ENCODE assay signal across 12 cellular contexts in the genomic region with DNA sequence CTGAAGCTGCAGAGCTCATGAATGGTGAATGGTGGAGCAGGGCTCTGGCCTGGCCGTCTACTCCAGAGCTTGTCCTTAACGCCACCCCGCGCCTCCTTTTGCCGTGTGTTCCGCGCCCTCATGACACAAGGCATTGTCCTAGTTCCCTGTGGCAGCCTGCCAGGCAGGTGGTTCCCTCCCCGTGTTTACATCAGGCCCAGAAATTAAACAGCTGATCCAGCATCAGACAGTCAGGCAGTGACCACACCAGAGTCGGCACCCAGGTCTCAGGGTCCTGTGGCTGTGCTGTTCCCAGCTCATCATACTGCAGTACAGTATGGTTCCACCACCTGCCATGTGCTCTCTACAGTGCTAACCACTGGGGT.
DNase-seq lines count a peak whose midpoint lies in the region; ATAC-seq lines count a peak whose summit lies in the region.
"Had no signal": no experiment of that assay in that cellular context is flagged by ENCODE, and none has a peak within 500 bp of the region (broad histone marks: within the 10 kb centered on the region; RNA-seq: fewer than 3 reads in every experiment).

No MANE protein-coding gene starts in this region.

- H3K4me3 Mint-ChIP-seq in natural killer cell treated with Interleukin-12 subunit alpha and Interleukin-12 subunit beta and Interleukin-15 and Interleukin-18, amount 100 ng/mL, for 72 hours: peak overlapping the region; percentile 88

- H3K9me3 Mint-ChIP-seq in natural killer cell treated with Interleukin-12 subunit alpha and Interleukin-12 subunit beta and Interleukin-15 and Interleukin-18, amount 100 ng/mL, for 72 hours: no peaks in the 10 kb centered on the region

- H3K4me1 Mint-ChIP-seq in natural killer cell treated with Interleukin-12 subunit alpha and Interleukin-12 subunit beta and Interleukin-15 and Interleukin-18, amount 100 ng/mL, for 72 hours (ENCODE audit: low read depth in 2 of 2): peaks cover 38 to 48% of the 10 kb centered on the region in 2 donors

- ATAC-seq in natural killer cell treated with Interleukin-12 subunit alpha and Interleukin-12 subunit beta and Interleukin-15 and Interleukin-18, amount 100 ng/mL, for 72 hours: no peak

- no peaks in the 10 kb centered on the region for H3K27me3 Mint-ChIP-seq in natural killer cell treated with Interleukin-12 subunit alpha and Interleukin-12 subunit beta and Interleukin-15 and Interleukin-18, amount 100 ng/mL, for 72 hours

- H3K27ac Mint-ChIP-seq in natural killer cell treated with Interleukin-12 subunit alpha and Interleukin-12 subunit beta and Interleukin-15 and Interleukin-18, amount 100 ng/mL, for 72 hours: peak overlapping the region; percentile 93 to 98

- peak; percentile 16 for DNase-seq in NCI-H2196 (lab: John Stamatoyannopoulos, UW; ENCODE audit: unreplicated experiment)
- no peak for DNase-seq in NCI-H2196 treated with DMSO at 0.1 percent for 48 hours (lab: John Stamatoyannopoulos, UW; ENCODE audit: unreplicated experiment)
- DNase-seq in NCI-H146 (lab: John Stamatoyannopoulos, UW): peak; percentile 76
- DNase-seq in natural killer cell treated with Interleukin-12 subunit alpha and Interleukin-12 subunit beta and Interleukin-15 and Interleukin-18, amount 100 ng/mL, for 72 hours (ENCODE audit: low spot score): no peak
- no peak for DNase-seq in AG08396 (ENCODE audit: low spot score)
- no peak for DNase-seq in HuH-7 (ENCODE audit: low spot score)
- DNase-seq in NCI-H446 treated with DMSO at 0.1 percent for 48 hours (lab: John Stamatoyannopoulos, UW): no peak
- DNase-seq: activated CD8-positive, alpha-beta memory T cell treated with anti-CD3 and anti-CD28 coated beads, Interleukin-2, amount 50 U/mL, for 48 hours; foreskin keratinocyte; mammary epithelial cell; retina had no signal

- peak overlapping the region; percentile 71 for H3K27ac ChIP-seq in angular gyrus (ENCODE audit: low read depth, low read length)
- H3K27ac ChIP-seq: foreskin keratinocyte had no signal

- H3K36me3 Mint-ChIP-seq in natural killer cell treated with Interleukin-12 subunit alpha and Interleukin-12 subunit beta and Interleukin-15 and Interleukin-18, amount 100 ng/mL, for 72 hours: no peaks in the 10 kb centered on the region

Comparison
In these comparisons a context has a peak if more than half of its experiments do, and no peak if none do; other contexts are left out.
1. DNase-seq: peak in NCI-H2196 (single experiment) and NCI-H146 (single experiment); none in NCI-H2196 treated with DMSO at 0.1 percent for 48 hours (single experiment), natural killer cell treated with Interleukin-12 subunit alpha and Interleukin-12 subunit beta and Interleukin-15 and Interleukin-18, amount 100 ng/mL, for 72 hours (single experiment), AG08396 (single experiment), HuH-7 (single experiment) and NCI-H446 treated with DMSO at 0.1 percent for 48 hours (single experiment).